Comparison of ENCODE assay signal across 19 cellular contexts in the genomic region with DNA sequence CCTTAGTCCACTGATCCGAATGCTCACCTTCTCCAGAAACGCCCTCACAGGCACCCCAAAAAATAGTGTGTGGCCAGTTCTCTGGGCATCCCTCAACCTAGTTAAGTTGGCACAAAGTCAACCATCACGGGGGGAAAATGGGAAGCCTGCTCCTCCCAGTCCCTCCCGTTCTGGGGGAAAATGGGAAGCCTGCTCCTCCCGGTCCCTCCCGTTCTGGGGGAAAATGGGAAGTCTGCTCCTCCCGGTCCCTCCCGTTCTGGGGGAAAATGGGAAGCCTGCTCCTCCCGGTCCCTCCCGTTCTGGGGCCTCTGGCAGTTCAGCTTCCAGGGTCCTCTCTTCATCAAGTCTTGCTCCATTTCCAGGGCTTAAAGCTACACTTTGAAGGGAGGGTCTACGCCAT.
"Had no signal": no experiment of that assay in that cellular context is flagged by ENCODE, and none has a peak within 500 bp of the region (broad histone marks: within the 10 kb centered on the region; RNA-seq: fewer than 3 reads in every experiment).

No MANE protein-coding gene starts in this region.

- H3K36me3 ChIP-seq: esophagus muscularis mucosa, gastroesophageal sphincter, heart left ventricle, left lung, lower lobe of right lung had no signal

- H3K9me3 Mint-ChIP-seq: immature natural killer cell, mesothelial cell of epicardium had no signal

- H3K4me1 ChIP-seq: esophagus muscularis mucosa, foreskin keratinocyte, gastroesophageal sphincter, heart left ventricle, left lung, lower lobe of right lung had no signal

- H3K4me3 ChIP-seq: coronary artery, dorsolateral prefrontal cortex, esophagus muscularis mucosa, gastroesophageal sphincter, heart left ventricle, hepatocyte, left lung, lower lobe of right lung, mucosa of descending colon had no signal

- H3K27ac ChIP-seq: coronary artery, dorsolateral prefrontal cortex, esophagus muscularis mucosa, foreskin keratinocyte, gastroesophageal sphincter, heart left ventricle, hepatocyte, left lung, lower lobe of right lung had no signal

- ATAC-seq: foreskin keratinocyte, gastroesophageal sphincter, heart left ventricle, left cardiac atrium, left lung, left ventricle myocardium superior, lower lobe of right lung, mucosa of descending colon had no signal

- H3K4me1 Mint-ChIP-seq: immature natural killer cell, mesothelial cell of epicardium had no signal

- H3K27me3 ChIP-seq: dorsolateral prefrontal cortex, foreskin keratinocyte, hepatocyte, left lung had no signal

- DNase-seq: dermis blood vessel endothelial cell; dorsolateral prefrontal cortex; effector CD4-positive, alpha-beta T cell; effector memory CD4-positive, alpha-beta T cell; foreskin keratinocyte; heart left ventricle; hypothalamus; immature natural killer cell; left cardiac atrium; left ventricle myocardium superior; lower lobe of right lung; mesenchymal stem cell; mucosa of descending colon had no signal

- H3K4me3 Mint-ChIP-seq: immature natural killer cell, mesothelial cell of epicardium had no signal

- H3K27ac Mint-ChIP-seq: immature natural killer cell, mesothelial cell of epicardium had no signal

- H3K9me3 ChIP-seq: esophagus muscularis mucosa, gastroesophageal sphincter, heart left ventricle, left lung, lower lobe of right lung, mucosa of descending colon had no signal

- H3K36me3 Mint-ChIP-seq: immature natural killer cell, mesothelial cell of epicardium had no signal
